Comparison of ENCODE assay signal across 29 cellular contexts in genomic region chr3:107150675-107151074, GRCh38.
DNase-seq lines count a peak whose midpoint lies in the region; ATAC-seq, FAIRE-seq and TF ChIP-seq lines count a peak whose summit lies in the region.
"Had no signal": no experiment of that assay in that cellular context is flagged by ENCODE, and none has a peak within 500 bp of the region (broad histone marks: within the 10 kb centered on the region; RNA-seq: fewer than 3 reads in every experiment).

No MANE protein-coding gene starts in this region.

- intact Hi-C loops in K562 (cut with micrococcal nuclease) = no loop called here

- no peak overlapping the region for H3K9ac ChIP-seq in K562 (ENCODE audit: insufficient read depth in 1 of 2, low read depth in 2 of 2, low read length in 2 of 2)
- H3K9ac ChIP-seq: BLaER1; BLaER1 treated with 17β-estradiol and CSF1 and Interleukin-3, amounts not matched to agents 10 nM and 100 nM had no signal

- POLR2A ChIA-PET in K562 (lab: Yijun Ruan, JAX) = no interaction called here

- H4K20me1 ChIP-seq in K562 (replicated peaks; ENCODE audit: control insufficient read depth, insufficient read depth, low read length) = no peaks in the 10 kb centered on the region
- H4K20me1 ChIP-seq: BLaER1; BLaER1 treated with 17β-estradiol and CSF1 and Interleukin-3, amounts not matched to agents 10 nM and 100 nM had no signal

- 10% methylated on average over 2 of the region's 4 CpGs for WGBS in K562 (ENCODE audit: insufficient coverage, low coverage, missing lambda C conversion rate)

- H3K27ac ChIP-seq in K562 (ENCODE audit: extremely low read depth, low read depth, low read length) = no peak overlapping the region
- H3K27ac ChIP-seq: 22Rv1; A549; BLaER1; BLaER1 treated with 17β-estradiol and CSF1 and Interleukin-3, amounts not matched to agents 10 nM and 100 nM; C4-2B had no signal

- no peaks in the 10 kb centered on the region for H3K27me3 ChIP-seq in K562 (ENCODE audit: control insufficient read depth in 2 of 2, insufficient read depth in 2 of 2, low read length in 2 of 2)
- H3K27me3 ChIP-seq: BE2C; BLaER1; BLaER1 treated with 17β-estradiol and CSF1 and Interleukin-3, amounts not matched to agents 10 nM and 100 nM had no signal

- H3K4me2 ChIP-seq in K562 (ENCODE audit: insufficient read depth, low read length) = no peak overlapping the region
- H3K4me2 ChIP-seq: A549; BLaER1; BLaER1 treated with 17β-estradiol and CSF1 and Interleukin-3, amounts not matched to agents 10 nM and 100 nM had no signal

- no peaks in the 10 kb centered on the region for H3K36me3 ChIP-seq in K562 (ENCODE audit: control insufficient read depth, insufficient read depth, low read length)
- H3K36me3 ChIP-seq: BE2C; BLaER1; BLaER1 treated with 17β-estradiol and CSF1 and Interleukin-3, amounts not matched to agents 10 nM and 100 nM had no signal

- H3K9me3 ChIP-seq in K562 (replicated peaks; ENCODE audit: control insufficient read depth, insufficient read depth, low read depth, low read length) = no peaks in the 10 kb centered on the region
- H3K9me3 ChIP-seq: A549, BE2C, Caco-2 had no signal

- no peaks in the 10 kb centered on the region for H3K4me1 ChIP-seq in K562 (replicated peaks in 1 of 2; ENCODE audit: control insufficient read depth in 2 of 2, insufficient read depth in 2 of 2, low read length in 2 of 2)
- H3K4me1 ChIP-seq: A549; BLaER1; BLaER1 treated with 17β-estradiol and CSF1 and Interleukin-3, amounts not matched to agents 10 nM and 100 nM; Caco-2 had no signal

- no peaks in the 10 kb centered on the region for H3K79me2 ChIP-seq in K562 (ENCODE audit: control insufficient read depth, insufficient read depth, low read length)

- CTCF ChIA-PET in K562 (lab: Yijun Ruan, JAX; ENCODE audit: low intra/inter-chr PET ratio) = no interaction called here

- no peak for FAIRE-seq in K562 (lab: Jason Lieb, UNC)
- FAIRE-seq: A204.1, A549, D721Med had no signal

- H3K9me1 ChIP-seq in K562 (ENCODE audit: control insufficient read depth, insufficient read depth, low read length) = no peaks in the 10 kb centered on the region

- TF ChIP-seq EP300 in K562 (IDR thresholded peaks at IDR 0.05; ENCODE audit: low read length) = no peak

- no peak for ATAC-seq in K562
- ATAC-seq: A549; CD8-positive, alpha-beta T cell had no signal

- no peak for TF ChIP-seq CTCF in K562 (IDR thresholded peaks at IDR 0.05 in 2 of 3, conservative IDR thresholded peaks at IDR 0.05 in 1 of 3; ENCODE audit: insufficient read depth in 2 of 3, low read depth in 1 of 3, low read length in 3 of 3)

- in situ Hi-C loops in K562 (cut with MboI) = no loop called here

- H2AFZ ChIP-seq in K562 (ENCODE audit: low read depth, low read length) = no peak overlapping the region

- H3K4me3 ChIP-seq in K562 = no peak overlapping the region
- H3K4me3 ChIP-seq: A549; BLaER1; BLaER1 treated with 17β-estradiol and CSF1 and Interleukin-3, amounts not matched to agents 10 nM and 100 nM had no signal

- TF ChIP-seq RAD21 in K562 (CRISPR knock-in tag; conservative IDR thresholded peaks at IDR 0.05 in 1 of 2, IDR thresholded peaks at IDR 0.05 in 1 of 2) = no peak

- no TSS peak for BruUV-seq in K562 (replicated peaks; lab: Mats Ljungman, UMichigan)

- no peak for TF ChIP-seq POLR2A in K562 (conservative IDR thresholded peaks at IDR 0.05)

- DNase-seq in K562 (ENCODE audit: extremely low read depth in 1 of 4, low spot score in 3 of 4) (peak in 1 of 4 experiments; percentile 16), H4 (ENCODE audit: low spot score) (no peak)
- DNase-seq: 8988T; ACHN; AML-193; BE2C; C1 segment of cervical spinal cord; Caco-2; Calu3; CD4-positive, alpha-beta memory T cell; CD4-positive, alpha-beta T cell; CD4-positive, CD25-positive, alpha-beta regulatory T cell; CD8-positive, alpha-beta memory T cell; CD8-positive, alpha-beta T cell; COR-L47; DMS 273 treated with DMSO at 0.1 percent for 48 hours; DMS153; DMS53; DMS79; DMS79 treated with DMSO at 0.1 percent for 48 hours; DND-41; EL had no signal

TF ChIP-seq in K562, 482 proteins besides CTCF, POLR2A, EP300 and RAD21 (continues in another document):
- TF ChIP-seq ZNF24 (IDR thresholded peaks at IDR 0.05) = no peak
- TF ChIP-seq LARP7 (IDR thresholded peaks at IDR 0.05) = no peak
- TF ChIP-seq PBX2 (CRISPR knock-in tag; IDR thresholded peaks at IDR 0.05; ENCODE audit: low read depth) = no peak
- TF ChIP-seq PBX2 (tag; conservative IDR thresholded peaks at IDR 0.05; ENCODE audit: low read depth) = peak; percentile 85
- no peak for TF ChIP-seq NKRF (IDR thresholded peaks at IDR 0.05; ENCODE audit: borderline replicate concordance)
- no peak for TF ChIP-seq ZNF512 (tag; IDR thresholded peaks at IDR 0.05)
- TF ChIP-seq CHD1 (IDR thresholded peaks at IDR 0.05; ENCODE audit: low read length) = no peak
- no peak for TF ChIP-seq NCOA6 (IDR thresholded peaks at IDR 0.05)
- no peak for TF ChIP-seq SAP30 (IDR thresholded peaks at IDR 0.05; ENCODE audit: borderline replicate concordance, insufficient read depth, low read depth, low read length, poor library complexity, severe bottlenecking)
- TF ChIP-seq ZFP36 (IDR thresholded peaks at IDR 0.05; ENCODE audit: low read depth, low read length, partially characterized antibody) = no peak
- TF ChIP-seq CBFA2T3 (IDR thresholded peaks at IDR 0.05) = peak; percentile 54
- TF ChIP-seq HCFC1 (IDR thresholded peaks at IDR 0.05; ENCODE audit: low read depth, low read length) = no peak
- TF ChIP-seq DACH1 (IDR thresholded peaks at IDR 0.05; ENCODE audit: partially characterized antibody) = no peak
